Comparison of ENCODE assay signal across 7 cellular contexts in genomic region chr10:77889277-77889903, GRCh38. TPM values are rescaled to one million over a fixed set of nuclear protein-coding genes. Genes with fewer than 3 reads are reported as not detected.
DNase-seq lines count a peak whose midpoint lies in the region; ATAC-seq and TF ChIP-seq lines count a peak whose summit lies in the region.

No MANE protein-coding gene starts in this region.

- H3K36me3 ChIP-seq in liver (ENCODE audit: control insufficient read depth in 4 of 4, insufficient read depth in 3 of 4, low read depth in 1 of 4, low read length in 3 of 4) (no peaks in the 10 kb centered on the region), thyroid gland (no peaks in the 10 kb centered on the region)

- H3K4me3 ChIP-seq in liver (ENCODE audit: low read depth in 1 of 3, low read length in 3 of 3): no peak overlapping the region
- H3K4me3 ChIP-seq in thyroid gland (replicated peaks in 1 of 3): no peak overlapping the region

- H3K9ac ChIP-seq in liver (ENCODE audit: low read depth in 1 of 2, low read length in 2 of 2): no peak overlapping the region

- H3K27me3 ChIP-seq in liver (ENCODE audit: control insufficient read depth in 4 of 4, insufficient read depth in 4 of 4, low read length in 3 of 4) (no peaks in the 10 kb centered on the region), thyroid gland (no peaks in the 10 kb centered on the region)

- WGBS in liver: 73% methylated on average over 8 of the region's 8 CpGs
- WGBS in thyroid gland, 2 donors: 21 to 58% methylated on average over 6 to 8 of the region's 8 CpGs

- TF ChIP-seq CTCF in liver (IDR thresholded peaks at IDR 0.05; ENCODE audit: low read depth, low read length, missing input control) (no peak), thyroid gland (IDR thresholded peaks at IDR 0.05) (no peak)

- peaks cover 5 to 36% (median 29%) of the 10 kb centered on the region in 4 donors for H3K4me1 ChIP-seq in liver (ENCODE audit: control insufficient read depth in 4 of 4, insufficient read depth in 4 of 4, low read length in 3 of 4)
- peaks cover 68 to 94% of the 10 kb centered on the region in 2 donors for H3K4me1 ChIP-seq in thyroid gland

- H3K9me3 ChIP-seq in liver (ENCODE audit: control insufficient read depth in 4 of 4, low read length in 3 of 4): no peaks in the 10 kb centered on the region
- no peaks in the 10 kb centered on the region for H3K9me3 ChIP-seq in thyroid gland

- DNase-seq in NCI-H2029 (lab: John Stamatoyannopoulos, UW) (peak; percentile 52), thyroid gland (peak; percentile 97), NCI-H2081 treated with DMSO at 0.1 percent for 48 hours (lab: John Stamatoyannopoulos, UW) (no peak), AML-193 (lab: John Stamatoyannopoulos, UW) (no peak)

- no peak for ATAC-seq in GM18907 (IDR thresholded peaks at IDR 0.05; ENCODE audit: unreplicated experiment)

- intact Hi-C loops in thyroid gland (cut with DNase I): no loop called here

- peak in 1 of 2 donors; percentile 79 for TF ChIP-seq POLR2A in thyroid gland (IDR thresholded peaks at IDR 0.05)

- peak overlapping the region; percentile 13 for H3K27ac ChIP-seq in cingulate gyrus (ENCODE audit: low read depth, low read length)
- H3K27ac ChIP-seq in liver (ENCODE audit: low read depth in 1 of 2, low read length in 2 of 2): no peak overlapping the region
- peak overlapping the region; percentile 87 to 95 (median 92) for H3K27ac ChIP-seq in thyroid gland

- no peak for TF ChIP-seq RAD21 in liver (IDR thresholded peaks at IDR 0.05)

TF ChIP-seq in liver, 16 proteins besides CTCF, POLR2A, EP300 and RAD21:
- no peak for TF ChIP-seq JUND (IDR thresholded peaks at IDR 0.05)
- TF ChIP-seq FOXA1 (IDR thresholded peaks at IDR 0.05): no peak
- peak; percentile 17 for TF ChIP-seq SP1 (IDR thresholded peaks at IDR 0.05)
TF ChIP-seq in liver: peak in this region for 1.

RNA-seq across cellular contexts. Expression of gene DLG5, which starts 37.2 kb away (rescaled TPM):
- 1 to 10 TPM; 5.4 to 7.1 TPM for total RNA-seq in liver
- 1 to 10 TPM; 1.2 to 3.7 TPM for polyA plus RNA-seq in liver
- 10 to 100 TPM; 45.4 to 92.4 (median 61.2) TPM for total RNA-seq in thyroid gland

Comparison
In these comparisons a context has a peak if more than half of its experiments do, and no peak if none do; other contexts are left out.
1. DNase-seq: peak in NCI-H2029 (single experiment) and thyroid gland (2 of 2); none in NCI-H2081 treated with DMSO at 0.1 percent for 48 hours (single experiment) and AML-193 (0 of 2).
2. H3K27ac ChIP-seq: peak in cingulate gyrus (single experiment) and thyroid gland (3 of 3); none in liver (0 of 2).
3. RNA of gene DLG5, which starts 37.2 kb away (total RNA-seq): 45.4 to 92.4 TPM in thyroid gland; 5.4 to 7.1 TPM in liver; every median in the first group is over 4 times any median in the second.